Comparison of ENCODE assay signal across 13 cellular contexts in genomic region chr4:135508006-135508714, GRCh38.
DNase-seq lines count a peak whose midpoint lies in the region; ATAC-seq, FAIRE-seq and TF ChIP-seq lines count a peak whose summit lies in the region.
"Had no signal": no experiment of that assay in that cellular context is flagged by ENCODE, and none has a peak within 500 bp of the region (broad histone marks: within the 10 kb centered on the region; RNA-seq: fewer than 3 reads in every experiment).

No MANE protein-coding gene starts in this region.

- H3K27ac ChIP-seq in astrocyte (ENCODE audit: low read depth, low read length) (peak overlapping the region; percentile 35), colonic mucosa (no peak overlapping the region)
- H3K27ac ChIP-seq: cardiac muscle cell, gastroesophageal sphincter had no signal

- peaks cover 2% of the 10 kb centered on the region for H3K9me3 Mint-ChIP-seq in astrocyte (ENCODE audit: unreplicated experiment)

- H3K4me1 ChIP-seq in astrocyte (ENCODE audit: insufficient read depth, low read length) (peaks cover 6% of the 10 kb centered on the region), colonic mucosa (no peaks in the 10 kb centered on the region)
- H3K4me1 ChIP-seq: gastroesophageal sphincter had no signal

- H3K27me3 ChIP-seq in astrocyte (ENCODE audit: insufficient read depth, low read length) = no peaks in the 10 kb centered on the region
- no peaks in the 10 kb centered on the region for H3K27me3 ChIP-seq in colonic mucosa
- H3K27me3 ChIP-seq: cardiac muscle cell, gastroesophageal sphincter had no signal

- FAIRE-seq in astrocyte (lab: Jason Lieb, UNC) = no peak

- peak overlapping the region; percentile 50 for H2AFZ ChIP-seq in astrocyte (ENCODE audit: low read depth, low read length)

- H3K27ac Mint-ChIP-seq in astrocyte (ENCODE audit: unreplicated experiment) = peak overlapping the region; percentile 66

- intact Hi-C loops in colonic mucosa (cut with DNase I) = no loop called here
- intact Hi-C loops in left ventricle myocardium superior (cut with micrococcal nuclease) = no loop called here

- no peak overlapping the region for H3K4me3 Mint-ChIP-seq in astrocyte (ENCODE audit: unreplicated experiment)

- H4K20me1 ChIP-seq in astrocyte (ENCODE audit: insufficient read depth, low read length) = no peaks in the 10 kb centered on the region

- no peaks in the 10 kb centered on the region for H3K36me3 ChIP-seq in astrocyte (ENCODE audit: insufficient read depth, low read length)
- H3K36me3 ChIP-seq in colonic mucosa = no peaks in the 10 kb centered on the region
- H3K36me3 ChIP-seq: cardiac muscle cell, gastroesophageal sphincter had no signal

- TF ChIP-seq POLR2A in erythroblast (IDR thresholded peaks at IDR 0.05; ENCODE audit: low read length) = no peak

- H3K27me3 Mint-ChIP-seq in astrocyte (ENCODE audit: low read depth, unreplicated experiment) = no peaks in the 10 kb centered on the region

- DNase-seq in Caki2 (ENCODE audit: low read depth) = peak; percentile 63
- DNase-seq in LoVo (ENCODE audit: low spot score) = peak; percentile 21
- peak; percentile 90 for DNase-seq in astrocyte (ENCODE audit: low read depth)
- DNase-seq in hepatic stellate cell (ENCODE audit: low spot score) = peak; percentile 7
- no peak for DNase-seq in colonic mucosa
- DNase-seq in left ventricle myocardium superior = no peak
- no peak for DNase-seq in erythroblast (lab: John Stamatoyannopoulos, UW)
- DNase-seq: activated CD4-positive, CD25-positive, alpha-beta regulatory T cell; nucleus accumbens; stimulated activated CD4-positive, alpha-beta T cell treated with anti-CD3 and anti-CD28 coated beads, Interleukin-15, amount 100 ng/mL, for 24 hours had no signal

- peak overlapping the region; percentile 19 for H3K4me2 ChIP-seq in astrocyte (ENCODE audit: low read length)

- peaks cover 14% of the 10 kb centered on the region for H3K4me1 Mint-ChIP-seq in astrocyte (ENCODE audit: low read depth, unreplicated experiment)

- TF ChIP-seq CTCF in astrocyte (IDR thresholded peaks at IDR 0.05; ENCODE audit: insufficient read depth, low read depth, low read length) (no peak), colonic mucosa (IDR thresholded peaks at IDR 0.05) (no peak)

- in situ Hi-C loops in Caki2 (cut with HindIII; ENCODE audit: low pct_unique_long_range_greater_than_20kb, low sequenced_read_pairs) = no loop called here

- H3K9me3 ChIP-seq in astrocyte (ENCODE audit: insufficient read depth, low read depth, low read length) (no peaks in the 10 kb centered on the region), colonic mucosa (no peaks in the 10 kb centered on the region)
- H3K9me3 ChIP-seq: gastroesophageal sphincter had no signal

- no peaks in the 10 kb centered on the region for H3K36me3 Mint-ChIP-seq in astrocyte (ENCODE audit: low read depth, unreplicated experiment)

- no peaks in the 10 kb centered on the region for H3K79me2 ChIP-seq in astrocyte (ENCODE audit: insufficient read depth, low read length)

- H3K9ac ChIP-seq in astrocyte (ENCODE audit: low read length) (peak overlapping the region; percentile 8), colonic mucosa (ENCODE audit: low read depth in 2 of 2, low read length in 2 of 2) (no peak overlapping the region)

- no peak for ATAC-seq in HG03095 (IDR thresholded peaks at IDR 0.05; ENCODE audit: unreplicated experiment)
- ATAC-seq in left ventricle myocardium superior = no peak
- ATAC-seq: gastroesophageal sphincter had no signal

- H3K4me3 ChIP-seq in astrocyte (ENCODE audit: insufficient read depth, low read depth, low read length) (no peak overlapping the region), colonic mucosa (no peak overlapping the region)
- H3K4me3 ChIP-seq: cardiac muscle cell, gastroesophageal sphincter had no signal

Comparison
In these comparisons a context has a peak if more than half of its experiments do, and no peak if none do; other contexts are left out.
1. DNase-seq: peak in Caki2 (single experiment), LoVo (single experiment), astrocyte (single experiment) and hepatic stellate cell (single experiment); none in colonic mucosa (single experiment), left ventricle myocardium superior (single experiment) and erythroblast (0 of 2).